ENCODE assay signal across 17 cellular contexts in genomic region chr7:21675255-21675654, GRCh38.
"Had no signal": no experiment of that assay in that cellular context is flagged by ENCODE, and none has a peak within 500 bp of the region (broad histone marks: within the 10 kb centered on the region; RNA-seq: fewer than 3 reads in every experiment).

No MANE protein-coding gene starts in this region.

- ATAC-seq: activated CD8-positive, alpha-beta memory T cell treated with anti-CD3 and anti-CD28 coated beads, Interleukin-2, amount 10 ng/mL, durations not matched to agents 7 days and 5 days; activated naive CD4-positive, alpha-beta T cell treated with anti-CD3 and anti-CD28 coated beads, Interleukin-2, amount 50 U/mL, for 72 hours; esophagus mucosa had no signal

- DNase-seq: activated CD4-positive, alpha-beta T cell treated with anti-CD3 and anti-CD28 coated beads for 1 hour; activated CD4-positive, alpha-beta T cell treated with anti-CD3 and anti-CD28 coated beads, Interleukin-2, amount 50 U/mL, for 48 hours; activated CD8-positive, alpha-beta memory T cell treated with anti-CD3 and anti-CD28 coated beads, Interleukin-2, amount 10 ng/mL, durations not matched to agents 7 days and 5 days; activated effector memory CD4-positive, alpha-beta T cell treated with anti-CD3 and anti-CD28 coated beads, Interleukin-2, amount 50 U/mL, for 16 hours; activated T-cell treated with anti-CD3 and anti-CD28 coated beads, Interleukin-2, amount 50 U/mL, for 24 hours; anterior cingulate cortex; head of caudate nucleus; left ventricle myocardium inferior; nephron progenitor cell; retina; spleen; stimulated activated CD4-positive, alpha-beta T cell treated with anti-CD3 and anti-CD28 coated beads, Interleukin-1b, Interleukin-23, amount 100 ng/mL, for 48 hours; stimulated activated naive CD4-positive, alpha-beta T cell; substantia nigra; T-helper 9 cell had no signal
